In genomic region chr5:60594715-60595114, GRCh38 we compare ENCODE assay signal across 20 cellular contexts.
DNase-seq lines count a peak whose midpoint lies in the region; ATAC-seq, FAIRE-seq and TF ChIP-seq lines count a peak whose summit lies in the region.
"Had no signal": no experiment of that assay in that cellular context is flagged by ENCODE, and none has a peak within 500 bp of the region (broad histone marks: within the 10 kb centered on the region; RNA-seq: fewer than 3 reads in every experiment).

No MANE protein-coding gene starts in this region.

- ATAC-seq in HG03439 (IDR thresholded peaks at IDR 0.05; ENCODE audit: unreplicated experiment), result no peak
- no peak for ATAC-seq in HG02852 (IDR thresholded peaks at IDR 0.05; ENCODE audit: unreplicated experiment)
- ATAC-seq: CD8-positive, alpha-beta T cell had no signal

- H3K27me3 ChIP-seq in bronchial epithelial cell (ENCODE audit: control insufficient read depth, insufficient read depth, low read length) (no peaks in the 10 kb centered on the region), osteoblast (ENCODE audit: insufficient read depth, low read length) (no peaks in the 10 kb centered on the region), suprapubic skin (no peaks in the 10 kb centered on the region)
- H3K27me3 ChIP-seq: BLaER1 treated with 17β-estradiol and CSF1 and Interleukin-3, amounts not matched to agents 10 nM and 100 nM had no signal

- CTCF ChIA-PET in HEK293 (lab: Yijun Ruan, JAX), result interaction anchor here (0.6 to 1.0 kb wide), 2 partner anchors 27 to 1339 kb away, joined by 3 read pairs; no protein-coding TSS in a partner anchor

- FAIRE-seq in bronchial epithelial cell (lab: Jason Lieb, UNC), result peak; percentile 60
- FAIRE-seq: D721Med, G401.6, GM12891, GM18507, H54, HTR-8/SVneo had no signal

- TF ChIP-seq EP300 in suprapubic skin (IDR thresholded peaks at IDR 0.05), result no peak

- no peaks in the 10 kb centered on the region for H3K4me1 ChIP-seq in HEK293 (ENCODE audit: control insufficient read depth, insufficient read depth, low read length)
- no peaks in the 10 kb centered on the region for H3K4me1 ChIP-seq in osteoblast (ENCODE audit: insufficient read depth, low read length)
- no peaks in the 10 kb centered on the region for H3K4me1 ChIP-seq in suprapubic skin
- H3K4me1 ChIP-seq: Caco-2 had no signal

- TF ChIP-seq CTCF in HEK293 (tag by site-specific recombination; IDR thresholded peaks at IDR 0.05), result no peak
- no peak for TF ChIP-seq CTCF in bronchial epithelial cell (IDR thresholded peaks at IDR 0.05; ENCODE audit: insufficient read depth, low read length, severe bottlenecking)
- no peak for TF ChIP-seq CTCF in osteoblast (IDR thresholded peaks at IDR 0.05; ENCODE audit: extremely low read depth, low read depth, low read length)
- TF ChIP-seq CTCF in suprapubic skin (IDR thresholded peaks at IDR 0.05), result no peak

- peaks cover 0 to 3% of the 10 kb centered on the region in 2 experiments; a peak in 1 of 3 replicates for H3K36me3 ChIP-seq in HEK293 (ENCODE audit: control insufficient read depth in 2 of 2, insufficient read depth in 1 of 2, low read length in 2 of 2)
- no peaks in the 10 kb centered on the region for H3K36me3 ChIP-seq in bronchial epithelial cell (ENCODE audit: control insufficient read depth, insufficient read depth, low read length)
- H3K36me3 ChIP-seq in osteoblast (ENCODE audit: insufficient read depth, low read length), result no peaks in the 10 kb centered on the region
- no peaks in the 10 kb centered on the region for H3K36me3 ChIP-seq in suprapubic skin

- TF ChIP-seq POLR2A in suprapubic skin (IDR thresholded peaks at IDR 0.05), result no peak

- H3K4me3 ChIP-seq in HEK293 (ENCODE audit: low read depth, low read length) (no peak overlapping the region), bronchial epithelial cell (ENCODE audit: low read depth, low read length) (no peak overlapping the region), osteoblast (ENCODE audit: insufficient read depth, low read length) (no peak overlapping the region), suprapubic skin (no peak overlapping the region)
- H3K4me3 ChIP-seq: BLaER1 treated with 17β-estradiol and CSF1 and Interleukin-3, amounts not matched to agents 10 nM and 100 nM; GM23248 had no signal

- peak overlapping the region; percentile 31 for H2AFZ ChIP-seq in osteoblast (ENCODE audit: low read length)
- H2AFZ ChIP-seq: GM23248 had no signal

- H3K27ac ChIP-seq in HEK293 (ENCODE audit: extremely low read depth, low read depth, low read length) (no peak overlapping the region), osteoblast (ENCODE audit: low read depth, low read length) (no peak overlapping the region), suprapubic skin (no peak overlapping the region)
- H3K27ac ChIP-seq: BLaER1 treated with 17β-estradiol and CSF1 and Interleukin-3, amounts not matched to agents 10 nM and 100 nM; GM23248 had no signal

- H3K9me3 ChIP-seq in HEK293 (ENCODE audit: control insufficient read depth, insufficient read depth, low read depth, low read length) (no peaks in the 10 kb centered on the region), osteoblast (ENCODE audit: low read depth, low read length) (no peaks in the 10 kb centered on the region), suprapubic skin (no peaks in the 10 kb centered on the region)
- H3K9me3 ChIP-seq: Caco-2 had no signal

- no peak overlapping the region for H3K4me2 ChIP-seq in osteoblast (ENCODE audit: insufficient read depth, low read length)
- H3K4me2 ChIP-seq: BLaER1 treated with 17β-estradiol and CSF1 and Interleukin-3, amounts not matched to agents 10 nM and 100 nM had no signal

- H4K20me1 ChIP-seq in osteoblast (ENCODE audit: insufficient read depth, low read length), result no peaks in the 10 kb centered on the region
- H4K20me1 ChIP-seq: BLaER1 treated with 17β-estradiol and CSF1 and Interleukin-3, amounts not matched to agents 10 nM and 100 nM had no signal

- DNase-seq in bronchial epithelial cell (ENCODE audit: low read depth) (no peak), left kidney (ENCODE audit: low read depth, low spot score) (peak; percentile 4), osteoblast (ENCODE audit: insufficient read length, low spot score, missing footprints) (no peak), suprapubic skin (ENCODE audit: low spot score in 2 of 2) (no peak)
- DNase-seq: Caco-2; CD8-positive, alpha-beta T cell; GM23248; HCEC 1CT; HFFc6; KG1 had no signal

- H3K79me2 ChIP-seq in osteoblast (ENCODE audit: insufficient read depth, low read length), result no peaks in the 10 kb centered on the region

- POLR2A ChIA-PET in HEK293 (lab: Yijun Ruan, JAX), result no interaction called here

- WGBS in suprapubic skin, result 82% methylated on average over 2 of the region's 2 CpGs

TF ChIP-seq in HEK293, 187 proteins besides CTCF, POLR2A, EP300 and RAD21:
- TF ChIP-seq PRDM1 (tag by site-specific recombination; IDR thresholded peaks at IDR 0.05) (0 out of 2 replicates have a peak, but pooled peaks have one; percentile 17), TCF7L2 (IDR thresholded peaks at IDR 0.05; ENCODE audit: borderline replicate concordance, low read depth, low read length) (no peak)
